1 cellular context compared by ENCODE assay signal in the genomic region with DNA sequence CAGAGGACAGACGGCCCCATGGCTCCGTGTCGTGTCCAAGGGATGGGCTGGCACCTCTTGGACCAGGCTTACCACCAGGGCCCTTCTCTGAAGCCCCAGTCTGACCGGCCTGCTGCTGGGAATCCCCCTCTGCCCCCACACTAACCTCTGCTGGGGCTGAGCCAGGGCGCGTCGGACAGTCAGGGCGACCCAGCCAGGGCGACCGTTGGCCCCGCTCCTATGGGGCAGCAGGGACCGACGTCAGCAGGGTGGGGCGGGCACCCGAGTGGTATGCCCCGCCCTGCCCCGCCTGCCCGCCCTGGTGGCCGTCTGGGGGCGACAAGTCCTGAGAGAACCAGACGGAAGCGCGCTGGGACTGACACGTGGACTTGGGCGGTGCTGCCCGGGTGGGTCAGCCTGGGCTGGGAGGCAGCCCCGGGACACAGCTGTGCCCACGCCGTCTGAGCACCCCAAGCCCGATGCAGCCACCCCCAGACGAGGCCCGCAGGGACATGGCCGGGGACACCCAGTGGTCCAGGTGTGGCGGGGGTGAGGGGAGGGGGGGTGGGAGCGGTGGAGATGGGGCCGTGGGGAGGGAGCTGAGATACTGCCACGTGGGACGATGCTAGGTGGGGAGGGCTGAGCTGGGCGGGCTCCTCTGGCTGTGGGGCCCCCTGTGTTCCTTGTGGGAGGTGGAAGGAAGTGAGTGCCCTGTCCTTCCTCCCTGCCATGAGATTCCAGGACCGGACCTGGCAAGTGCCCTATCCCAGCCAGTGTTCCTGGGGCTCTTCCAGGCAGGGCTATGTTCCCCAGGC.
TF ChIP-seq lines count a peak whose summit lies in the region.

A gene with protein sequence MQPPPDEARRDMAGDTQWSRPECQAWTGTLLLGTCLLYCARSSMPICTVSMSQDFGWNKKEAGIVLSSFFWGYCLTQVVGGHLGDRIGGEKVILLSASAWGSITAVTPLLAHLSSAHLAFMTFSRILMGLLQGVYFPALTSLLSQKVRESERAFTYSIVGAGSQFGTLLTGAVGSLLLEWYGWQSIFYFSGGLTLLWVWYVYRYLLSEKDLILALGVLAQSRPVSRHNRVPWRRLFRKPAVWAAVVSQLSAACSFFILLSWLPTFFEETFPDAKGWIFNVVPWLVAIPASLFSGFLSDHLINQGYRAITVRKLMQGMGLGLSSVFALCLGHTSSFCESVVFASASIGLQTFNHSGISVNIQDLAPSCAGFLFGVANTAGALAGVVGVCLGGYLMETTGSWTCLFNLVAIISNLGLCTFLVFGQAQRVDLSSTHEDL (plus strand): TSS at position 337 of the 794 bp plus-strand sequence. CDS start 122 bp downstream, at position 459.

TF ChIP-seq in WTC11, 78 proteins besides CTCF, POLR2A, EP300 and RAD21 (continued from another document and continues in another):
- no peak for TF ChIP-seq JAZF1 (CRISPR knock-in tag; IDR thresholded peaks at IDR 0.05)
- TF ChIP-seq ZNF317 (CRISPR knock-in tag; IDR thresholded peaks at IDR 0.05; ENCODE audit: borderline replicate concordance, low read depth): no peak
- TF ChIP-seq, protein P1, sequence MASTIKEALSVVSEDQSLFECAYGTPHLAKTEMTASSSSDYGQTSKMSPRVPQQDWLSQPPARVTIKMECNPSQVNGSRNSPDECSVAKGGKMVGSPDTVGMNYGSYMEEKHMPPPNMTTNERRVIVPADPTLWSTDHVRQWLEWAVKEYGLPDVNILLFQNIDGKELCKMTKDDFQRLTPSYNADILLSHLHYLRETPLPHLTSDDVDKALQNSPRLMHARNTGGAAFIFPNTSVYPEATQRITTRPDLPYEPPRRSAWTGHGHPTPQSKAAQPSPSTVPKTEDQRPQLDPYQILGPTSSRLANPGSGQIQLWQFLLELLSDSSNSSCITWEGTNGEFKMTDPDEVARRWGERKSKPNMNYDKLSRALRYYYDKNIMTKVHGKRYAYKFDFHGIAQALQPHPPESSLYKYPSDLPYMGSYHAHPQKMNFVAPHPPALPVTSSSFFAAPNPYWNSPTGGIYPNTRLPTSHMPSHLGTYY (CRISPR knock-in tag; IDR thresholded peaks at IDR 0.05): no peak
- TF ChIP-seq RORB (CRISPR knock-in tag; IDR thresholded peaks at IDR 0.05): no peak
- no peak for TF ChIP-seq ATF1 (CRISPR knock-in tag; IDR thresholded peaks at IDR 0.05)
- TF ChIP-seq, protein P2, sequence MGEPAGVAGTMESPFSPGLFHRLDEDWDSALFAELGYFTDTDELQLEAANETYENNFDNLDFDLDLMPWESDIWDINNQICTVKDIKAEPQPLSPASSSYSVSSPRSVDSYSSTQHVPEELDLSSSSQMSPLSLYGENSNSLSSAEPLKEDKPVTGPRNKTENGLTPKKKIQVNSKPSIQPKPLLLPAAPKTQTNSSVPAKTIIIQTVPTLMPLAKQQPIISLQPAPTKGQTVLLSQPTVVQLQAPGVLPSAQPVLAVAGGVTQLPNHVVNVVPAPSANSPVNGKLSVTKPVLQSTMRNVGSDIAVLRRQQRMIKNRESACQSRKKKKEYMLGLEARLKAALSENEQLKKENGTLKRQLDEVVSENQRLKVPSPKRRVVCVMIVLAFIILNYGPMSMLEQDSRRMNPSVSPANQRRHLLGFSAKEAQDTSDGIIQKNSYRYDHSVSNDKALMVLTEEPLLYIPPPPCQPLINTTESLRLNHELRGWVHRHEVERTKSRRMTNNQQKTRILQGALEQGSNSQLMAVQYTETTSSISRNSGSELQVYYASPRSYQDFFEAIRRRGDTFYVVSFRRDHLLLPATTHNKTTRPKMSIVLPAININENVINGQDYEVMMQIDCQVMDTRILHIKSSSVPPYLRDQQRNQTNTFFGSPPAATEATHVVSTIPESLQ (CRISPR knock-in tag; IDR thresholded peaks at IDR 0.05): no peak
- TF ChIP-seq, protein P3, sequence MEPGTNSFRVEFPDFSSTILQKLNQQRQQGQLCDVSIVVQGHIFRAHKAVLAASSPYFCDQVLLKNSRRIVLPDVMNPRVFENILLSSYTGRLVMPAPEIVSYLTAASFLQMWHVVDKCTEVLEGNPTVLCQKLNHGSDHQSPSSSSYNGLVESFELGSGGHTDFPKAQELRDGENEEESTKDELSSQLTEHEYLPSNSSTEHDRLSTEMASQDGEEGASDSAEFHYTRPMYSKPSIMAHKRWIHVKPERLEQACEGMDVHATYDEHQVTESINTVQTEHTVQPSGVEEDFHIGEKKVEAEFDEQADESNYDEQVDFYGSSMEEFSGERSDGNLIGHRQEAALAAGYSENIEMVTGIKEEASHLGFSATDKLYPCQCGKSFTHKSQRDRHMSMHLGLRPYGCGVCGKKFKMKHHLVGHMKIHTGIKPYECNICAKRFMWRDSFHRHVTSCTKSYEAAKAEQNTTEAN (CRISPR knock-in tag; IDR thresholded peaks at IDR 0.05): no peak
- TF ChIP-seq, protein P4, sequence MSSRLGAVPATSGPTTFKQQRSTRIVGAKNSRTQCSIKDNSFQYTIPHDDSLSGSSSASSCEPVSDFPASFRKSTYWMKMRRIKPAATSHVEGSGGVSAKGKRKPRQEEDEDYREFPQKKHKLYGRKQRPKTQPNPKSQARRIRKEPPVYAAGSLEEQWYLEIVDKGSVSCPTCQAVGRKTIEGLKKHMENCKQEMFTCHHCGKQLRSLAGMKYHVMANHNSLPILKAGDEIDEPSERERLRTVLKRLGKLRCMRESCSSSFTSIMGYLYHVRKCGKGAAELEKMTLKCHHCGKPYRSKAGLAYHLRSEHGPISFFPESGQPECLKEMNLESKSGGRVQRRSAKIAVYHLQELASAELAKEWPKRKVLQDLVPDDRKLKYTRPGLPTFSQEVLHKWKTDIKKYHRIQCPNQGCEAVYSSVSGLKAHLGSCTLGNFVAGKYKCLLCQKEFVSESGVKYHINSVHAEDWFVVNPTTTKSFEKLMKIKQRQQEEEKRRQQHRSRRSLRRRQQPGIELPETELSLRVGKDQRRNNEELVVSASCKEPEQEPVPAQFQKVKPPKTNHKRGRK (CRISPR knock-in tag; IDR thresholded peaks at IDR 0.05; ENCODE audit: borderline replicate concordance): no peak
- TF ChIP-seq, protein P5, sequence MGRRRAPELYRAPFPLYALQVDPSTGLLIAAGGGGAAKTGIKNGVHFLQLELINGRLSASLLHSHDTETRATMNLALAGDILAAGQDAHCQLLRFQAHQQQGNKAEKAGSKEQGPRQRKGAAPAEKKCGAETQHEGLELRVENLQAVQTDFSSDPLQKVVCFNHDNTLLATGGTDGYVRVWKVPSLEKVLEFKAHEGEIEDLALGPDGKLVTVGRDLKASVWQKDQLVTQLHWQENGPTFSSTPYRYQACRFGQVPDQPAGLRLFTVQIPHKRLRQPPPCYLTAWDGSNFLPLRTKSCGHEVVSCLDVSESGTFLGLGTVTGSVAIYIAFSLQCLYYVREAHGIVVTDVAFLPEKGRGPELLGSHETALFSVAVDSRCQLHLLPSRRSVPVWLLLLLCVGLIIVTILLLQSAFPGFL (CRISPR knock-in tag; IDR thresholded peaks at IDR 0.05; ENCODE audit: borderline replicate concordance): no peak
- TF ChIP-seq ZNF263 (CRISPR knock-in tag; IDR thresholded peaks at IDR 0.05; ENCODE audit: low read depth): no peak
- no peak; the same call in 1 of the 2 replicates for TF ChIP-seq MYBL2 (CRISPR knock-in tag; IDR thresholded peaks at IDR 0.05)
- TF ChIP-seq SOX15 (CRISPR knock-in tag; IDR thresholded peaks at IDR 0.05): no peak
- no peak for TF ChIP-seq ZNF219 (CRISPR knock-in tag; IDR thresholded peaks at IDR 0.05; ENCODE audit: borderline replicate concordance)
- TF ChIP-seq, protein P6, sequence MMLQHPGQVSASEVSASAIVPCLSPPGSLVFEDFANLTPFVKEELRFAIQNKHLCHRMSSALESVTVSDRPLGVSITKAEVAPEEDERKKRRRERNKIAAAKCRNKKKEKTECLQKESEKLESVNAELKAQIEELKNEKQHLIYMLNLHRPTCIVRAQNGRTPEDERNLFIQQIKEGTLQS (CRISPR knock-in tag; conservative IDR thresholded peaks at IDR 0.05): no peak
- TF ChIP-seq, protein P7, sequence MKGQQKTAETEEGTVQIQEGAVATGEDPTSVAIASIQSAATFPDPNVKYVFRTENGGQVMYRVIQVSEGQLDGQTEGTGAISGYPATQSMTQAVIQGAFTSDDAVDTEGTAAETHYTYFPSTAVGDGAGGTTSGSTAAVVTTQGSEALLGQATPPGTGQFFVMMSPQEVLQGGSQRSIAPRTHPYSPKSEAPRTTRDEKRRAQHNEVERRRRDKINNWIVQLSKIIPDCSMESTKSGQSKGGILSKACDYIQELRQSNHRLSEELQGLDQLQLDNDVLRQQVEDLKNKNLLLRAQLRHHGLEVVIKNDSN (CRISPR knock-in tag; IDR thresholded peaks at IDR 0.05): 0 out of 2 replicates have a peak, but pooled peaks have one; percentile 9
- TF ChIP-seq GRHL2 (CRISPR knock-in tag; IDR thresholded peaks at IDR 0.05; ENCODE audit: insufficient replicate concordance, severe bottlenecking): no peak
- no peak for TF ChIP-seq RELA (CRISPR knock-in tag; IDR thresholded peaks at IDR 0.05; ENCODE audit: borderline replicate concordance)
- TF ChIP-seq, protein P8, sequence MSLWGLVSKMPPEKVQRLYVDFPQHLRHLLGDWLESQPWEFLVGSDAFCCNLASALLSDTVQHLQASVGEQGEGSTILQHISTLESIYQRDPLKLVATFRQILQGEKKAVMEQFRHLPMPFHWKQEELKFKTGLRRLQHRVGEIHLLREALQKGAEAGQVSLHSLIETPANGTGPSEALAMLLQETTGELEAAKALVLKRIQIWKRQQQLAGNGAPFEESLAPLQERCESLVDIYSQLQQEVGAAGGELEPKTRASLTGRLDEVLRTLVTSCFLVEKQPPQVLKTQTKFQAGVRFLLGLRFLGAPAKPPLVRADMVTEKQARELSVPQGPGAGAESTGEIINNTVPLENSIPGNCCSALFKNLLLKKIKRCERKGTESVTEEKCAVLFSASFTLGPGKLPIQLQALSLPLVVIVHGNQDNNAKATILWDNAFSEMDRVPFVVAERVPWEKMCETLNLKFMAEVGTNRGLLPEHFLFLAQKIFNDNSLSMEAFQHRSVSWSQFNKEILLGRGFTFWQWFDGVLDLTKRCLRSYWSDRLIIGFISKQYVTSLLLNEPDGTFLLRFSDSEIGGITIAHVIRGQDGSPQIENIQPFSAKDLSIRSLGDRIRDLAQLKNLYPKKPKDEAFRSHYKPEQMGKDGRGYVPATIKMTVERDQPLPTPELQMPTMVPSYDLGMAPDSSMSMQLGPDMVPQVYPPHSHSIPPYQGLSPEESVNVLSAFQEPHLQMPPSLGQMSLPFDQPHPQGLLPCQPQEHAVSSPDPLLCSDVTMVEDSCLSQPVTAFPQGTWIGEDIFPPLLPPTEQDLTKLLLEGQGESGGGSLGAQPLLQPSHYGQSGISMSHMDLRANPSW (CRISPR knock-in tag; conservative IDR thresholded peaks at IDR 0.05; ENCODE audit: low read depth): no peak
- TF ChIP-seq, protein P9, sequence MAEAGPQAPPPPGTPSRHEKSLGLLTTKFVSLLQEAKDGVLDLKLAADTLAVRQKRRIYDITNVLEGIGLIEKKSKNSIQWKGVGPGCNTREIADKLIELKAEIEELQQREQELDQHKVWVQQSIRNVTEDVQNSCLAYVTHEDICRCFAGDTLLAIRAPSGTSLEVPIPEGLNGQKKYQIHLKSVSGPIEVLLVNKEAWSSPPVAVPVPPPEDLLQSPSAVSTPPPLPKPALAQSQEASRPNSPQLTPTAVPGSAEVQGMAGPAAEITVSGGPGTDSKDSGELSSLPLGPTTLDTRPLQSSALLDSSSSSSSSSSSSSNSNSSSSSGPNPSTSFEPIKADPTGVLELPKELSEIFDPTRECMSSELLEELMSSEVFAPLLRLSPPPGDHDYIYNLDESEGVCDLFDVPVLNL (CRISPR knock-in tag; IDR thresholded peaks at IDR 0.05; ENCODE audit: borderline replicate concordance, low read depth): no peak
- no peak for TF ChIP-seq PRRX2 (CRISPR knock-in tag; IDR thresholded peaks at IDR 0.05)
- no peak for TF ChIP-seq TP53 (CRISPR knock-in tag; IDR thresholded peaks at IDR 0.05)
- no peak for TF ChIP-seq ZNF423 (CRISPR knock-in tag; IDR thresholded peaks at IDR 0.05)
- no peak for TF ChIP-seq CBFB (CRISPR knock-in tag; IDR thresholded peaks at IDR 0.05; ENCODE audit: low read depth)
- no peak for TF ChIP-seq ZNF396 (CRISPR knock-in tag; IDR thresholded peaks at IDR 0.05; ENCODE audit: borderline replicate concordance)
- 0 out of 2 replicates have a peak, but pooled peaks have one; percentile 40 for TF ChIP-seq FOXP1 (CRISPR knock-in tag; IDR thresholded peaks at IDR 0.05; ENCODE audit: borderline replicate concordance)
- no peak for TF ChIP-seq HMGA2 (CRISPR knock-in tag; IDR thresholded peaks at IDR 0.05)
- TF ChIP-seq, protein P10, sequence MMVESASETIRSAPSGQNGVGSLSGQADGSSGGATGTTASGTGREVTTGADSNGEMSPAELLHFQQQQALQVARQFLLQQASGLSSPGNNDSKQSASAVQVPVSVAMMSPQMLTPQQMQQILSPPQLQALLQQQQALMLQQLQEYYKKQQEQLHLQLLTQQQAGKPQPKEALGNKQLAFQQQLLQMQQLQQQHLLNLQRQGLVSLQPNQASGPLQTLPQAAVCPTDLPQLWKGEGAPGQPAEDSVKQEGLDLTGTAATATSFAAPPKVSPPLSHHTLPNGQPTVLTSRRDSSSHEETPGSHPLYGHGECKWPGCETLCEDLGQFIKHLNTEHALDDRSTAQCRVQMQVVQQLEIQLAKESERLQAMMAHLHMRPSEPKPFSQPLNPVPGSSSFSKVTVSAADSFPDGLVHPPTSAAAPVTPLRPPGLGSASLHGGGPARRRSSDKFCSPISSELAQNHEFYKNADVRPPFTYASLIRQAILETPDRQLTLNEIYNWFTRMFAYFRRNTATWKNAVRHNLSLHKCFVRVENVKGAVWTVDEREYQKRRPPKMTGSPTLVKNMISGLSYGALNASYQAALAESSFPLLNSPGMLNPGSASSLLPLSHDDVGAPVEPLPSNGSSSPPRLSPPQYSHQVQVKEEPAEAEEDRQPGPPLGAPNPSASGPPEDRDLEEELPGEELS (CRISPR knock-in tag; IDR thresholded peaks at IDR 0.05): 0 out of 2 replicates have a peak, but pooled peaks have one; percentile 72
- TF ChIP-seq FOXK1 (CRISPR knock-in tag; IDR thresholded peaks at IDR 0.05): no peak
- no peak for TF ChIP-seq ZNF138 (CRISPR knock-in tag; conservative IDR thresholded peaks at IDR 0.05)
- TF ChIP-seq, protein P11, sequence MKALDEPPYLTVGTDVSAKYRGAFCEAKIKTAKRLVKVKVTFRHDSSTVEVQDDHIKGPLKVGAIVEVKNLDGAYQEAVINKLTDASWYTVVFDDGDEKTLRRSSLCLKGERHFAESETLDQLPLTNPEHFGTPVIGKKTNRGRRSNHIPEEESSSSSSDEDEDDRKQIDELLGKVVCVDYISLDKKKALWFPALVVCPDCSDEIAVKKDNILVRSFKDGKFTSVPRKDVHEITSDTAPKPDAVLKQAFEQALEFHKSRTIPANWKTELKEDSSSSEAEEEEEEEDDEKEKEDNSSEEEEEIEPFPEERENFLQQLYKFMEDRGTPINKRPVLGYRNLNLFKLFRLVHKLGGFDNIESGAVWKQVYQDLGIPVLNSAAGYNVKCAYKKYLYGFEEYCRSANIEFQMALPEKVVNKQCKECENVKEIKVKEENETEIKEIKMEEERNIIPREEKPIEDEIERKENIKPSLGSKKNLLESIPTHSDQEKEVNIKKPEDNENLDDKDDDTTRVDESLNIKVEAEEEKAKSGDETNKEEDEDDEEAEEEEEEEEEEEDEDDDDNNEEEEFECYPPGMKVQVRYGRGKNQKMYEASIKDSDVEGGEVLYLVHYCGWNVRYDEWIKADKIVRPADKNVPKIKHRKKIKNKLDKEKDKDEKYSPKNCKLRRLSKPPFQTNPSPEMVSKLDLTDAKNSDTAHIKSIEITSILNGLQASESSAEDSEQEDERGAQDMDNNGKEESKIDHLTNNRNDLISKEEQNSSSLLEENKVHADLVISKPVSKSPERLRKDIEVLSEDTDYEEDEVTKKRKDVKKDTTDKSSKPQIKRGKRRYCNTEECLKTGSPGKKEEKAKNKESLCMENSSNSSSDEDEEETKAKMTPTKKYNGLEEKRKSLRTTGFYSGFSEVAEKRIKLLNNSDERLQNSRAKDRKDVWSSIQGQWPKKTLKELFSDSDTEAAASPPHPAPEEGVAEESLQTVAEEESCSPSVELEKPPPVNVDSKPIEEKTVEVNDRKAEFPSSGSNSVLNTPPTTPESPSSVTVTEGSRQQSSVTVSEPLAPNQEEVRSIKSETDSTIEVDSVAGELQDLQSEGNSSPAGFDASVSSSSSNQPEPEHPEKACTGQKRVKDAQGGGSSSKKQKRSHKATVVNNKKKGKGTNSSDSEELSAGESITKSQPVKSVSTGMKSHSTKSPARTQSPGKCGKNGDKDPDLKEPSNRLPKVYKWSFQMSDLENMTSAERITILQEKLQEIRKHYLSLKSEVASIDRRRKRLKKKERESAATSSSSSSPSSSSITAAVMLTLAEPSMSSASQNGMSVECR (CRISPR knock-in tag; IDR thresholded peaks at IDR 0.05; ENCODE audit: borderline replicate concordance): no peak
- no peak for TF ChIP-seq MXD4 (CRISPR knock-in tag; IDR thresholded peaks at IDR 0.05; ENCODE audit: borderline replicate concordance)
